Comparison of ENCODE assay signal across 10 cellular contexts in the genomic region with DNA sequence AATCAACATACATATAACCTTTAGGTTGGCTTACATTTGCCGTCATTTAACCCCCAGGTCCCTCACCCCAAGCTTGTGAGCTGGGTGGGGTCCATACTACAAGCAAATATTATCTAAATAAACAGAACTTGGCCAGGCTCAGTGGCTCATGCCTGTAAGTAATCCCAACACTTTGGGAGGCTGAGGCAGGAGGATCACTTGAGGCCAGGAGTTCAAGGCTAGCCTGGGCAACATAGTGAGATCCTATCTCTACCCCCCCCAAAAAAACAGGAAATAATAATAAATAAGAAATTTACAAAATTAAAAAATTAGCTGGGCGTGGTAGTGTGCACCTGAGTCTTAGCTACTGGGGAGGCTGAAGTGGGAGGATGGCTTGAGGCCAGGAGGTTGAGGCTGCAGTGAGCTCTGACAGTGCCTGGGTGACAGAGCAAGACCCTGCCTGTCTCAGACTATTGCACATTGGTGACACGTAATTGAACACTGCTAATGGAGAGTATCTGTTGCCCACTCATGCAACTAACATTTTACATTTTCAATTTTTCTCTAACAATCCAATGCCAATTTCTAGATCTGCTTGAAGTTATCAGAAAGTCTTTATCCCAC. TPM values are rescaled to one million over a fixed set of nuclear protein-coding genes. Genes with fewer than 3 reads are reported as not detected.
A peak's percentile ranks its signal among the peaks of the same experiment; 100 is the strongest.
DNase-seq lines count a peak whose midpoint lies in the region; ATAC-seq and TF ChIP-seq lines count a peak whose summit lies in the region.
"Had no signal": no experiment of that assay in that cellular context is flagged by ENCODE, and none has a peak within 500 bp of the region (broad histone marks: within the 10 kb centered on the region; RNA-seq: fewer than 3 reads in every experiment).

No MANE protein-coding gene starts in this region.

- H3K36me3 Mint-ChIP-seq in stimulated activated naive B cell treated with anti-CD40 and anti-IgM and Interleukin-4, amounts not matched to agents 10 μg/mL and 1 μg/mL and 100 μg/mL, for 72 hours: peaks cover 35 to 64% of the 10 kb centered on the region in 2 donors

- CTCF ChIA-PET in Panc1 (lab: Charles Lee): no interaction called here

- TF ChIP-seq CTCF in GM12875 (IDR thresholded peaks at IDR 0.05; ENCODE audit: borderline replicate concordance, insufficient read depth, low read depth, low read length) (no peak), Panc1 (IDR thresholded peaks at IDR 0.05) (no peak)

- peaks cover 0 to 3% of the 10 kb centered on the region in 2 donors for H3K9me3 Mint-ChIP-seq in stimulated activated naive B cell treated with anti-CD40 and anti-IgM and Interleukin-4, amounts not matched to agents 10 μg/mL and 1 μg/mL and 100 μg/mL, for 72 hours

- H3K36me3 ChIP-seq in Panc1 (ENCODE audit: control insufficient read depth, insufficient read depth, low read length): no peaks in the 10 kb centered on the region

- DNase-seq in Panc1 (ENCODE audit: low read depth, low spot score) (no peak), epithelial cell of prostate (ENCODE audit: low read depth, low spot score) (no peak), pons (ENCODE audit: low spot score) (no peak)
- DNase-seq in stimulated activated naive B cell treated with anti-CD40 and anti-IgM and Interleukin-4, amounts not matched to agents 10 μg/mL and 1 μg/mL and 100 μg/mL, for 72 hours: no peak
- DNase-seq: glutamatergic neuron, NCI-H187 treated with DMSO at 0.1 percent for 48 hours, retina had no signal

- H3K4me1 Mint-ChIP-seq in stimulated activated naive B cell treated with anti-CD40 and anti-IgM and Interleukin-4, amounts not matched to agents 10 μg/mL and 1 μg/mL and 100 μg/mL, for 72 hours: peaks cover 50 to 97% of the 10 kb centered on the region in 2 donors

- POLR2A ChIA-PET in Panc1 (lab: Charles Lee): interaction anchor here (0.7 kb wide), 2 partner anchors 29 to 53 kb away, joined by 3 to 5 read pairs; no protein-coding TSS in a partner anchor

- intact Hi-C loops in Panc1 (cut with micrococcal nuclease; ENCODE audit: unreplicated experiment): no loop called here

- H3K27me3 Mint-ChIP-seq in stimulated activated naive B cell treated with anti-CD40 and anti-IgM and Interleukin-4, amounts not matched to agents 10 μg/mL and 1 μg/mL and 100 μg/mL, for 72 hours: no peaks in the 10 kb centered on the region

- in situ Hi-C loops in Panc1 (cut with HindIII; ENCODE audit: low pct_unique_long_range_greater_than_20kb, low sequenced_read_pairs): no loop called here

- no TSS peak for BruUV-seq in Panc1 (replicated peaks; lab: Mats Ljungman, UMichigan)

- ATAC-seq in Panc1 (no peak), HG03432 (IDR thresholded peaks at IDR 0.05; ENCODE audit: unreplicated experiment) (no peak), GM21381 (IDR thresholded peaks at IDR 0.05; ENCODE audit: unreplicated experiment) (no peak)
- no peak for ATAC-seq in stimulated activated naive B cell treated with anti-CD40 and anti-IgM and Interleukin-4, amounts not matched to agents 10 μg/mL and 1 μg/mL and 100 μg/mL, for 72 hours (replicated peaks)

- H3K4me3 Mint-ChIP-seq in stimulated activated naive B cell treated with anti-CD40 and anti-IgM and Interleukin-4, amounts not matched to agents 10 μg/mL and 1 μg/mL and 100 μg/mL, for 72 hours: peak overlapping the region; percentile 68 to 69

- H3K9me3 ChIP-seq in Panc1 (ENCODE audit: control insufficient read depth, insufficient read depth, low read depth, low read length): no peaks in the 10 kb centered on the region; the same call in 1 of the 2 replicates

- H3K27ac ChIP-seq in Panc1 (ENCODE audit: low read length): peak overlapping the region; percentile 82
- H3K27ac ChIP-seq in epithelial cell of prostate: peak overlapping the region; percentile 68

- H3K27me3 ChIP-seq in Panc1 (ENCODE audit: control insufficient read depth, insufficient read depth, low read length): no peaks in the 10 kb centered on the region

- H3K27ac Mint-ChIP-seq in stimulated activated naive B cell treated with anti-CD40 and anti-IgM and Interleukin-4, amounts not matched to agents 10 μg/mL and 1 μg/mL and 100 μg/mL, for 72 hours: peak overlapping the region; percentile 95

- peaks cover 61% of the 10 kb centered on the region for H3K4me1 ChIP-seq in Panc1 (ENCODE audit: control insufficient read depth, insufficient read depth, low read length)

- H3K4me3 ChIP-seq in GM12875 (ENCODE audit: low read depth, low read length) (peak overlapping the region; percentile 38), Panc1 (ENCODE audit: low read depth in 2 of 2, low read length in 2 of 2) (no peak overlapping the region)

RNA-seq across cellular contexts. Expression of gene FNBP1, which starts 18.9 kb away (rescaled TPM):
- total RNA-seq in Panc1 (2021; ENCODE audit: unreplicated experiment): 53.6 TPM
- 21.0 TPM for polyA plus RNA-seq in Panc1 (2012; ENCODE audit: insufficient read length)

RNA-seq across cellular contexts. Expression of gene GPR107, which starts 29.6 kb away (rescaled TPM):
- 43.0 TPM for total RNA-seq in Panc1 (2021; ENCODE audit: unreplicated experiment)
- 27.5 TPM for polyA plus RNA-seq in Panc1 (2012; ENCODE audit: insufficient read length)
